8 cellular contexts compared by ENCODE assay signal in the genomic region with DNA sequence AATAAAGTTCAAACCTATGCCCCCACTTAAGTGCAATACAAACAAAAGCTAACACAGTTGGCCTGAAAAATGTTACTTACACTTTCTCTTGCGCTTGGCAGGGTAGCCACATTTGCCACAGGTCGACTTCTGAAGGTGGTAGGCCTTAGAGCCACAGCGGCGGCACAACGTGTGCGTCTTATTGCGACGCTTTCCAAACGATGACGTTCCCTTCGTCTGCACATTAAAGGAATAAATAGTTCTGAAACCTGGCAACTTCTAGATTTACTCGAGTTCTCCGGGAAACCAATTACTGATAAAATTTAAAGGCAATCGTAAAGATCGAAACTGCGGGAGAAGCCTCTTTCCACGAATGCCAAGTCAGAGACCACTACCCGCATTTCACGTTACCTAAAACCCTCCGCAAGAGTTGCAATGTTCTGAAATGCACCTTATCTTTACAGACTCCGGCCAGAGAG. TPM values are rescaled to one million over a fixed set of nuclear protein-coding genes. Genes with fewer than 3 reads are reported as not detected.
A peak's percentile ranks its signal among the peaks of the same experiment; 100 is the strongest.
DNase-seq lines count a peak whose midpoint lies in the region; ATAC-seq lines count a peak whose summit lies in the region.

No MANE protein-coding gene starts in this region.

- peak overlapping the region; percentile 98 to 100 for H3K27ac Mint-ChIP-seq in natural killer cell treated with Interleukin-12 subunit alpha and Interleukin-12 subunit beta and Interleukin-15 and Interleukin-18, amount 100 ng/mL, for 72 hours

- H2AFZ ChIP-seq in ACC112 (ENCODE audit: low read length, unreplicated experiment): no peak overlapping the region

- H3K27me3 ChIP-seq in ACC112 (ENCODE audit: insufficient read depth, low read length): no peaks in the 10 kb centered on the region
- no peaks in the 10 kb centered on the region for H3K27me3 ChIP-seq in effector memory CD4-positive, alpha-beta T cell (replicated peaks; ENCODE audit: control insufficient read depth, insufficient read depth, low read length, poor library complexity, severe bottlenecking)

- H3K27ac ChIP-seq in ACC112 (ENCODE audit: low read depth, low read length): peak overlapping the region; percentile 95
- peak overlapping the region; percentile 92 for H3K27ac ChIP-seq in effector memory CD4-positive, alpha-beta T cell (ENCODE audit: insufficient read depth, low read length, poor library complexity, severe bottlenecking)

- H3K4me1 ChIP-seq in ACC112 (ENCODE audit: control insufficient read depth, insufficient read depth, low read length, unreplicated experiment): peaks cover 37% of the 10 kb centered on the region
- H3K4me1 ChIP-seq in effector memory CD4-positive, alpha-beta T cell (ENCODE audit: control insufficient read depth, insufficient read depth, low read length, poor library complexity, severe bottlenecking): peaks cover 24% of the 10 kb centered on the region

- peak; percentile 3 for ATAC-seq in HG03097 (IDR thresholded peaks at IDR 0.05; ENCODE audit: low FRiP score, unreplicated experiment)
- no peak for ATAC-seq in natural killer cell treated with Interleukin-12 subunit alpha and Interleukin-12 subunit beta and Interleukin-15 and Interleukin-18, amount 100 ng/mL, for 72 hours

- peaks cover 41% of the 10 kb centered on the region for H3K36me3 Mint-ChIP-seq in natural killer cell treated with Interleukin-12 subunit alpha and Interleukin-12 subunit beta and Interleukin-15 and Interleukin-18, amount 100 ng/mL, for 72 hours

- peak; percentile 40 for DNase-seq in activated CD4-positive, CD25-positive, alpha-beta regulatory T cell treated with anti-CD3 and anti-CD28 coated beads, Interleukin-2, amount 50 U/mL, for 72 hours
- peak; percentile 30 to 51 (median 35) for DNase-seq in effector memory CD4-positive, alpha-beta T cell
- DNase-seq in natural killer cell treated with Interleukin-12 subunit alpha and Interleukin-12 subunit beta and Interleukin-15 and Interleukin-18, amount 100 ng/mL, for 72 hours (ENCODE audit: low spot score): peak; percentile 63
- DNase-seq in NCI-H2029 (lab: John Stamatoyannopoulos, UW) (no peak), hippocampal formation (lab: John Stamatoyannopoulos, UW) (no peak), GM19238 (ENCODE audit: insufficient read length, low spot score) (no peak)

- H3K9me3 Mint-ChIP-seq in natural killer cell treated with Interleukin-12 subunit alpha and Interleukin-12 subunit beta and Interleukin-15 and Interleukin-18, amount 100 ng/mL, for 72 hours: no peaks in the 10 kb centered on the region

- peak overlapping the region; percentile 99 for H3K4me3 Mint-ChIP-seq in natural killer cell treated with Interleukin-12 subunit alpha and Interleukin-12 subunit beta and Interleukin-15 and Interleukin-18, amount 100 ng/mL, for 72 hours

- no peaks in the 10 kb centered on the region for H3K9me3 ChIP-seq in effector memory CD4-positive, alpha-beta T cell (ENCODE audit: control insufficient read depth, low read length)

- H3K36me3 ChIP-seq in ACC112 (ENCODE audit: insufficient read depth, low read length): peaks cover 50% of the 10 kb centered on the region
- peaks cover 44% of the 10 kb centered on the region for H3K36me3 ChIP-seq in effector memory CD4-positive, alpha-beta T cell (ENCODE audit: control insufficient read depth, insufficient read depth, low read length)

- H3K4me1 Mint-ChIP-seq in natural killer cell treated with Interleukin-12 subunit alpha and Interleukin-12 subunit beta and Interleukin-15 and Interleukin-18, amount 100 ng/mL, for 72 hours (ENCODE audit: low read depth in 2 of 2): peaks cover 42 to 55% of the 10 kb centered on the region in 2 donors

- no peaks in the 10 kb centered on the region for H3K27me3 Mint-ChIP-seq in natural killer cell treated with Interleukin-12 subunit alpha and Interleukin-12 subunit beta and Interleukin-15 and Interleukin-18, amount 100 ng/mL, for 72 hours

- peaks cover 48% of the 10 kb centered on the region for H3K79me2 ChIP-seq in ACC112 (ENCODE audit: control insufficient read depth, insufficient read depth, low read length, unreplicated experiment)

- H3K4me3 ChIP-seq in ACC112 (ENCODE audit: low read depth, low read length): peak overlapping the region; percentile 99
- peak overlapping the region; percentile 66 for H3K4me3 ChIP-seq in effector memory CD4-positive, alpha-beta T cell (ENCODE audit: insufficient read depth, low read depth, low read length, poor library complexity, severe bottlenecking)

RNA-seq across cellular contexts. Expression of a gene that starts 0.6 kb away (rescaled TPM):
- total RNA-seq in natural killer cell treated with Interleukin-12 subunit alpha and Interleukin-12 subunit beta and Interleukin-15 and Interleukin-18, amount 100 ng/mL, for 72 hours: 1,000 to 10,000 TPM in 1 of 2 donors, 100 to 1,000 TPM in 1; 886 to 1,034 TPM

RNA-seq across cellular contexts. Expression of a gene that starts 6.7 kb away (rescaled TPM):
- total RNA-seq in natural killer cell treated with Interleukin-12 subunit alpha and Interleukin-12 subunit beta and Interleukin-15 and Interleukin-18, amount 100 ng/mL, for 72 hours: 10 to 100 TPM in 1 of 2 donors, 1 to 10 TPM in 1; 3.7 to 11.2 TPM

RNA-seq across cellular contexts. Expression of a gene that starts 36.2 kb away (rescaled TPM):
- 10 to 100 TPM; 92.3 to 94.9 TPM for total RNA-seq in natural killer cell treated with Interleukin-12 subunit alpha and Interleukin-12 subunit beta and Interleukin-15 and Interleukin-18, amount 100 ng/mL, for 72 hours

Comparison
In these comparisons a context has a peak if more than half of its experiments do, and no peak if none do; other contexts are left out.
1. DNase-seq: peak in activated CD4-positive, CD25-positive, alpha-beta regulatory T cell treated with anti-CD3 and anti-CD28 coated beads, Interleukin-2, amount 50 U/mL, for 72 hours (single experiment), effector memory CD4-positive, alpha-beta T cell (3 of 3) and natural killer cell treated with Interleukin-12 subunit alpha and Interleukin-12 subunit beta and Interleukin-15 and Interleukin-18, amount 100 ng/mL, for 72 hours (single experiment); none in NCI-H2029 (single experiment), hippocampal formation (0 of 2) and GM19238 (single experiment).